ENCODE assay signal across 32 cellular contexts in genomic region chr20:57539889-57540288, GRCh38. TPM values are rescaled to one million over a fixed set of nuclear protein-coding genes. Genes with fewer than 3 reads are reported as not detected.
"Had no signal": no experiment of that assay in that cellular context is flagged by ENCODE, and none has a peak within 500 bp of the region (broad histone marks: within the 10 kb centered on the region; RNA-seq: fewer than 3 reads in every experiment).

No MANE protein-coding gene starts in this region.

- H3K27ac ChIP-seq: VCaP had no signal

- ATAC-seq: activated CD8-positive, alpha-beta memory T cell treated with anti-CD3 and anti-CD28 coated beads, Interleukin-2, amount 10 ng/mL, durations not matched to agents 7 days and 5 days; activated naive CD8-positive, alpha-beta T cell treated with anti-CD3 and anti-CD28 coated beads, Interleukin-2, amount 50 U/mL, for 24 hours; Panc1; Right ventricle myocardium inferior had no signal

- H3K36me3 ChIP-seq: MG63 had no signal

- DNase-seq: activated B cell treated with CpG ODN at 0.5 μM for 24 hours; activated CD4-positive, alpha-beta memory T cell treated with anti-CD3 and anti-CD28 coated beads, Interleukin-2, amount 10 ng/mL, durations not matched to agents 7 days and 5 days; activated CD4-positive, alpha-beta T cell treated with anti-CD3 and anti-CD28 coated beads for 4 hours; activated CD4-positive, CD25-positive, alpha-beta regulatory T cell treated with anti-CD3 and anti-CD28 coated beads, Interleukin-2, amount 50 U/mL, for 72 hours; activated CD8-positive, alpha-beta memory T cell treated with anti-CD3 and anti-CD28 coated beads for 24 hours; activated CD8-positive, alpha-beta memory T cell treated with anti-CD3 and anti-CD28 coated beads, Interleukin-2, amount 10 ng/mL, durations not matched to agents 7 days and 5 days; activated CD8-positive, alpha-beta memory T cell treated with anti-CD3 and anti-CD28 coated beads, Interleukin-2, amount 50 U/mL, for 48 hours; activated effector memory CD4-positive, alpha-beta T cell treated with Interleukin-2 at 50 U/mL for 16 hours; activated naive CD4-positive, alpha-beta T cell treated with anti-CD3 and anti-CD28 coated beads, Interleukin-2, amount 10 ng/mL, durations not matched to agents 7 days and 5 days; activated naive CD8-positive, alpha-beta T cell treated with anti-CD3 and anti-CD28 coated beads, Interleukin-2, amount 50 U/mL, for 24 hours; activated T-cell treated with anti-CD3 and anti-CD28 coated beads, Interleukin-2, amount 50 U/mL, for 48 hours; anterior cingulate cortex; caudate nucleus; cerebellar nuclear complex; MG63; NCI-H1092; NCI-H1436 treated with DMSO at 0.1 percent for 48 hours; NCI-H1694 treated with DMSO at 0.1 percent for 48 hours; NCI-H2029; NCI-H345; NCI-H524 treated with DMSO at 0.1 percent for 48 hours; RPMI8226; SIG-M5; SW 1271; T-helper 1 cell; T-helper 2 cell; T-helper 9 cell had no signal

- H3K4me3 ChIP-seq: MG63 had no signal

- H3K9me3 ChIP-seq: MG63 had no signal

- FAIRE-seq: bronchial epithelial cell had no signal

RNA-seq across cellular contexts. Expression of gene CTCFL, which starts 14.9 kb away (rescaled TPM):
- total RNA-seq: activated B cell treated with CpG ODN at 0.5 μM for 24 hours; activated CD4-positive, alpha-beta memory T cell treated with anti-CD3 and anti-CD28 coated beads, Interleukin-2, amount 10 ng/mL, durations not matched to agents 7 days and 5 days; activated CD8-positive, alpha-beta memory T cell treated with anti-CD3 and anti-CD28 coated beads, Interleukin-2, amount 10 ng/mL, durations not matched to agents 7 days and 5 days; bronchial epithelial cell; NCI-H460; Right ventricle myocardium inferior had no signal

RNA-seq across cellular contexts. Expression of gene PCK1, which starts 21.0 kb away (rescaled TPM):
- total RNA-seq: activated B cell treated with CpG ODN at 0.5 μM for 24 hours; activated CD4-positive, alpha-beta memory T cell treated with anti-CD3 and anti-CD28 coated beads, Interleukin-2, amount 10 ng/mL, durations not matched to agents 7 days and 5 days; activated CD8-positive, alpha-beta memory T cell treated with anti-CD3 and anti-CD28 coated beads, Interleukin-2, amount 10 ng/mL, durations not matched to agents 7 days and 5 days; bronchial epithelial cell had no signal
